In the genomic region with DNA sequence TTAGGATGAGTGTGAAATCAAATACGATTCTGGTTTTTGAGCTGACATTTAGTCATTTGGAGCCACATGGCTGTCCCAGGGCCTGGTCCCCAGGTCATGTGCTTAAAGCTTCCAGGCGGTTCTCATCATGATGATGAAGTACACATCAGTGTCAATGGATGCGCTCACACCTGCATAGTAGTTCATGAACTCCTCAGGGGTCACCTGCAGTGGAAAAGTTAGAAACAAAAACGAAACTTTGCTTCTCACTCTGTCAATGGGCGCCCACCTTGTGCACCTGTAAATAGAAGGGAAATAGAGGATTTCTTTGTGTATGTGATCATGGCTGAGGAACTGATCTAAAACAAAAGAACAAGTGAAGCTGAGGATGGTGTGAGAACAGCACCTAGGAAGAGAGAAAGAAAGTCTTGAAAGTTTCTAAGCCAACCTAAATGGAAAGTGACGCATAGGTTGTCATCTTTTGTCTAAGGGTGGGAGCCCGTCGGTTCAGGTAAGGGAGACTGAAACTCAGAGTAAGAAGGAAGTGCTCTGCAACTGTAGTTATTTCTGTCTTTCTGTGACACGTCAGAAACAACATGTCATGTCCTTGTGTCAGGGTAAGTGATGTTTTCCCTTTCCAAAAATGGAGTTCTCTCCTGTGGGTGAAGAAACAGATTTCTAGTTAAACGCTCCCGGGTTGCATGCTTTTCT, we compare ENCODE assay signal across 13 cellular contexts. TPM values are rescaled to one million over a fixed set of nuclear protein-coding genes. Genes with fewer than 3 reads are reported as not detected.
DNase-seq lines count a peak whose midpoint lies in the region; ATAC-seq, FAIRE-seq and TF ChIP-seq lines count a peak whose summit lies in the region.
"Had no signal": no experiment of that assay in that cellular context is flagged by ENCODE, and none has a peak within 500 bp of the region (broad histone marks: within the 10 kb centered on the region; RNA-seq: fewer than 3 reads in every experiment).

No MANE protein-coding gene starts in this region.

- no peaks in the 10 kb centered on the region for H3K36me3 ChIP-seq in GM12878 (ENCODE audit: control insufficient read depth in 2 of 2, insufficient read depth in 2 of 2, low read length in 1 of 2)
- H3K36me3 ChIP-seq in SK-N-SH (replicated peaks in 1 of 2; ENCODE audit: control insufficient read depth in 1 of 2, insufficient read depth in 2 of 2, low read length in 1 of 2): no peaks in the 10 kb centered on the region
- H3K36me3 ChIP-seq: heart right ventricle had no signal

- RAD21 ChIA-PET in GM12878 (lab: Charles Lee; ENCODE audit: unreplicated experiment): interaction anchor here (1.0 to 3.1 kb wide), 6 partner anchors 19 to 71 kb away, joined by 3 to 16 read pairs (median 4); no protein-coding TSS in a partner anchor

- H3K27ac Mint-ChIP-seq in activated CD4-positive, alpha-beta T cell treated with anti-CD3 and anti-CD28 coated beads for 36 hours: peak overlapping the region; percentile 91

- H3K27me3 ChIP-seq in GM12878 (replicated peaks in 1 of 2; ENCODE audit: control insufficient read depth in 2 of 2, insufficient read depth in 2 of 2, low read length in 1 of 2): no peaks in the 10 kb centered on the region
- H3K27me3 ChIP-seq in SK-N-SH (ENCODE audit: insufficient read depth): no peaks in the 10 kb centered on the region
- H3K27me3 ChIP-seq: heart right ventricle had no signal

- H3K27ac ChIP-seq in GM12878 (ENCODE audit: control insufficient read depth, insufficient read depth): peak overlapping the region; percentile 66
- H3K27ac ChIP-seq in SK-N-SH (ENCODE audit: low read depth in 2 of 2, low read length in 1 of 2): no peak overlapping the region
- H3K27ac ChIP-seq: A549, heart right ventricle had no signal

- H3K4me3 ChIP-seq in GM12878 (no peak overlapping the region), SK-N-SH (ENCODE audit: low read depth in 2 of 2, low read length in 1 of 2) (no peak overlapping the region)
- H3K4me3 ChIP-seq: A549, heart right ventricle had no signal

- 19% methylated on average over 11 of the region's 11 CpGs for WGBS in GM12878 (ENCODE audit: insufficient coverage, insufficient replicate concordance, low lambda C conversion rate, missing lambda C conversion rate)
- 60% methylated on average over 11 of the region's 11 CpGs for WGBS in SK-N-SH (ENCODE audit: low lambda C conversion rate)

- H2AFZ ChIP-seq in GM12878 (ENCODE audit: control insufficient read depth, low read depth, low read length): no peak overlapping the region; the same call in 1 of the 2 replicates
- H2AFZ ChIP-seq in SK-N-SH (ENCODE audit: low read depth): no peak overlapping the region

- FAIRE-seq in GM12878 (lab: Jason Lieb, UNC): peak; percentile 31
- FAIRE-seq: A549 had no signal

- no peaks in the 10 kb centered on the region for H3F3A ChIP-seq in SK-N-SH (replicated peaks; ENCODE audit: insufficient read depth)

- no peaks in the 10 kb centered on the region for H3K79me2 ChIP-seq in GM12878 (ENCODE audit: control insufficient read depth, insufficient read depth, low read length)
- no peaks in the 10 kb centered on the region for H3K79me2 ChIP-seq in SK-N-SH (ENCODE audit: insufficient read depth)

- BruUV-seq in GM12878 (replicated peaks; lab: Mats Ljungman, UMichigan): no TSS peak

- peak; percentile 76 for ATAC-seq in activated CD4-positive, alpha-beta T cell treated with anti-CD3 and anti-CD28 coated beads for 36 hours
- ATAC-seq in GM21381 (IDR thresholded peaks at IDR 0.05; ENCODE audit: unreplicated experiment): peak; percentile 69
- peak; percentile 67 for ATAC-seq in HG03342 (IDR thresholded peaks at IDR 0.05; ENCODE audit: unreplicated experiment)
- peak; percentile 71 for ATAC-seq in GM12878
- ATAC-seq in omental fat pad (ENCODE audit: low FRiP score): no peak
- ATAC-seq: A549, heart right ventricle had no signal

- in situ Hi-C loops in GM12878 (cut with MboI): no loop called here

- intact Hi-C loops in activated CD4-positive, alpha-beta T cell treated with anti-CD3 and anti-CD28 coated beads for 36 hours (cut with DNase I, micrococcal nuclease): loop anchor here (1.0 to 2.0 kb wide), 11 partner anchors 15 to 168 kb away; no protein-coding TSS in a partner anchor
- intact Hi-C loops in GM12878 (cut with micrococcal nuclease; ENCODE audit: unreplicated experiment): no loop called here

- TF ChIP-seq EP300 in GM12878 (IDR thresholded peaks at IDR 0.05; ENCODE audit: borderline replicate concordance in 1 of 2, control insufficient read depth in 1 of 2, low read depth in 2 of 2, low read length in 2 of 2): peak; percentile 55 to 79; a peak in 2 of 4 replicates
- TF ChIP-seq EP300 in SK-N-SH (IDR thresholded peaks at IDR 0.05; ENCODE audit: borderline replicate concordance in 1 of 2, low read depth in 1 of 2, low read length in 1 of 2): no peak

- POLR2A ChIA-PET in activated CD4-positive, alpha-beta T cell treated with anti-CD3 and anti-CD28 coated beads for 36 hours (lab: Charles Lee): interaction anchor here (0.9 to 1.8 kb wide), 8 partner anchors 20 to 83 kb away, joined by 3 to 5 read pairs (median 4); partner anchors contain the start of gene IL7R
- POLR2A ChIA-PET in GM12878 (lab: Charles Lee): interaction anchor here (0.8 to 1.6 kb wide), 4 partner anchors 22 to 48 kb away, joined by 3 to 6 read pairs (median 4); partner anchors contain the start of gene IL7R
- POLR2A ChIA-PET in SK-N-SH (lab: Yijun Ruan, JAX): no interaction called here
- POLR2A ChIA-PET in HEK293T (lab: Yijun Ruan, JAX): no interaction called here

- H3K9me3 Mint-ChIP-seq in activated CD4-positive, alpha-beta T cell treated with anti-CD3 and anti-CD28 coated beads for 36 hours (ENCODE audit: low read depth): peaks cover 1% of the 10 kb centered on the region

- SMC1A ChIA-PET in GM12878 (lab: Charles Lee; ENCODE audit: uncharacterized antibody, unreplicated experiment): interaction anchor here (1.2 to 13.7 kb wide), 5 partner anchors 11 to 47 kb away, joined by 5 to 238 read pairs (median 9); partner anchors contain the start of gene IL7R

- no peak for TF ChIP-seq POLR2A in GM12878 (IDR thresholded peaks at IDR 0.05; ENCODE audit: low read depth, low read length)

- H3K36me3 Mint-ChIP-seq in activated CD4-positive, alpha-beta T cell treated with anti-CD3 and anti-CD28 coated beads for 36 hours (ENCODE audit: low read depth): peaks cover 8% of the 10 kb centered on the region

- H3K4me2 ChIP-seq in GM12878 (ENCODE audit: control insufficient read depth, insufficient read depth) (peak overlapping the region; percentile 23; the same call in 1 of the 2 replicates), SK-N-SH (no peak overlapping the region)
- H3K4me2 ChIP-seq: A549 had no signal

- no peaks in the 10 kb centered on the region for H4K20me1 ChIP-seq in GM12878 (ENCODE audit: control insufficient read depth, insufficient read depth)
- no peaks in the 10 kb centered on the region for H4K20me1 ChIP-seq in SK-N-SH (ENCODE audit: insufficient read depth)

- no peaks in the 10 kb centered on the region for H3K9me2 ChIP-seq in SK-N-SH

- H3K4me3 Mint-ChIP-seq in activated CD4-positive, alpha-beta T cell treated with anti-CD3 and anti-CD28 coated beads for 36 hours: peak overlapping the region; percentile 23

- no peak overlapping the region for H3K9ac ChIP-seq in GM12878 (ENCODE audit: control insufficient read depth, insufficient read depth, low read length)
- H3K9ac ChIP-seq in SK-N-SH: no peak overlapping the region

- H3K4me1 Mint-ChIP-seq in activated CD4-positive, alpha-beta T cell treated with anti-CD3 and anti-CD28 coated beads for 36 hours: peaks cover 84% of the 10 kb centered on the region

- CTCF ChIA-PET in activated CD4-positive, alpha-beta T cell treated with anti-CD3 and anti-CD28 coated beads for 36 hours (lab: Charles Lee): interaction anchor here (0.6 to 2.7 kb wide), 13 partner anchors 11 to 253 kb away, joined by 3 to 15 read pairs (median 4); no protein-coding TSS in a partner anchor
- CTCF ChIA-PET in GM12878 (lab: Yijun Ruan, JAX): interaction anchor here (0.7 to 2.6 kb wide), 9 partner anchors 11 to 692 kb away, joined by 3 to 13 read pairs (median 3); no protein-coding TSS in a partner anchor
- CTCF ChIA-PET in SK-N-SH (lab: Yijun Ruan, JAX): no interaction called here
- CTCF ChIA-PET in HEK293T (lab: Yijun Ruan, JAX): no interaction called here

- H3K4me1 ChIP-seq in GM12878 (ENCODE audit: control insufficient read depth, insufficient read depth, low read length) (peaks cover 43% of the 10 kb centered on the region), SK-N-SH (ENCODE audit: control insufficient read depth in 1 of 2, insufficient read depth in 2 of 2, low read depth in 1 of 2, low read length in 1 of 2) (peaks cover 0 to 3% of the 10 kb centered on the region in 2 experiments; a peak in 2 of 4 replicates)
- H3K4me1 ChIP-seq: A549, heart right ventricle had no signal

- TF ChIP-seq CTCF in GM12878 (IDR thresholded peaks at IDR 0.05 in 2 of 3, conservative IDR thresholded peaks at IDR 0.05 in 1 of 3; ENCODE audit: control insufficient read depth in 2 of 3, extremely low read depth in 1 of 3, insufficient read depth in 1 of 3, low read depth in 3 of 3, low read length in 3 of 3) (no peak), SK-N-SH (IDR thresholded peaks at IDR 0.05) (no peak), omental fat pad (IDR thresholded peaks at IDR 0.05) (no peak)

- peak; percentile 69 for DNase-seq in activated CD4-positive, alpha-beta T cell treated with anti-CD3 and anti-CD28 coated beads for 36 hours
- DNase-seq in activated CD4-positive, alpha-beta T cell treated with anti-CD3 and anti-CD28 coated beads, Interleukin-2, amount 50 U/mL, for 1 hour: no peak
- peak; percentile 55 for DNase-seq in GM12878 (ENCODE audit: low read depth, low spot score)
- DNase-seq in SK-N-SH: no peak
- DNase-seq in HEK293T (ENCODE audit: extremely low spot score): no peak
- no peak for DNase-seq in omental fat pad (ENCODE audit: low spot score)
- DNase-seq: heart right ventricle, NCI-H1436 treated with DMSO at 0.1 percent for 48 hours, Right ventricle myocardium superior, trophoblast cell had no signal

- no peak for TF ChIP-seq RAD21 in GM12878 (IDR thresholded peaks at IDR 0.05; ENCODE audit: insufficient read depth, low read depth, low read length)
- TF ChIP-seq RAD21 in SK-N-SH (IDR thresholded peaks at IDR 0.05; ENCODE audit: low read length): no peak

- H3K9me3 ChIP-seq in GM12878 (replicated peaks; ENCODE audit: control insufficient read depth, insufficient read depth, low read length) (no peaks in the 10 kb centered on the region), SK-N-SH (no peaks in the 10 kb centered on the region)
- H3K9me3 ChIP-seq: A549 had no signal

- H3K27me3 Mint-ChIP-seq in activated CD4-positive, alpha-beta T cell treated with anti-CD3 and anti-CD28 coated beads for 36 hours: no peaks in the 10 kb centered on the region

RNA-seq across cellular contexts. Expression of gene CAPSL, which starts 33.8 kb away (rescaled TPM):
- 1 to 10 TPM; 1.0 to 1.7 TPM for total RNA-seq in activated CD4-positive, alpha-beta T cell treated with anti-CD3 and anti-CD28 coated beads for 36 hours
- not detected in 2 replicates for total RNA-seq in GM12878 (2013; cell fraction: nucleolus; rRNA removed)
- total RNA-seq in GM12878 (2014; rRNA removed): 0.11 TPM in 1 of 2 replicates, not detected in the other
- total RNA-seq in GM12878 (2014; rRNA removed; fragmentation: Illumina TruSeq; extraction: Trizol): 0.18 TPM in 1 of 2 replicates, not detected in the other
- not detected in 2 replicates for total RNA-seq in GM12878 (2021)
- polyA plus RNA-seq in GM12878 (2011; ENCODE audit: low read depth): not detected
- 0.57 and 0.69 TPM in 2 replicates for polyA plus RNA-seq in GM12878 (2011; rRNA removed)
- polyA plus RNA-seq in GM12878 (2011; cell fraction: cytosol; rRNA removed): 0.07 and 0.17 TPM in 2 replicates
- polyA plus RNA-seq in GM12878 (2011; cell fraction: nucleus; rRNA removed): 0.16 and 0.34 TPM in 2 replicates
- not detected in 2 replicates for polyA plus RNA-seq in GM12878 (2012)
- polyA plus RNA-seq in GM12878 (2014; fragmentation: Illumina TruSeq; extraction: Trizol): not detected in 2 replicates
- polyA plus RNA-seq in GM12878 (2014; fragmentation: Nextera tagmentation; extraction: Ambion mirVana): under 1 TPM in 1 of 2 experiments, not detected in 1; 0.20 TPM
- polyA plus RNA-seq in GM12878 (2014; rRNA removed): 0.14 TPM in 1 of 2 replicates, not detected in the other
- polyA plus RNA-seq in GM12878 (2016; fragmentation: Nextera tagmentation; extraction: Ambion mirVana): under 1 TPM in 1 of 2 experiments, not detected in 1; 0.19 TPM
- polyA minus RNA-seq in GM12878 (2011; rRNA and poly(A)+ RNA removed): not detected in 2 replicates
- not detected in 2 replicates for polyA minus RNA-seq in GM12878 (2011; cell fraction: cytosol; rRNA and poly(A)+ RNA removed)
- 0.60 TPM in 1 of 2 replicates, not detected in the other for polyA minus RNA-seq in GM12878 (2011; cell fraction: nucleus; rRNA and poly(A)+ RNA removed)
- 0.23 and 0.31 TPM in 2 replicates for polyA plus RNA-seq in SK-N-SH (2012; rRNA removed)
- polyA plus RNA-seq in SK-N-SH (2012; cell fraction: cytosol; rRNA removed): 0.50 and 0.57 TPM in 2 replicates
- polyA plus RNA-seq in SK-N-SH (2012; cell fraction: nucleus; rRNA removed): 0.13 and 0.23 TPM in 2 replicates
- not detected for total RNA-seq in omental fat pad
- total RNA-seq: heart right ventricle, Right ventricle myocardium superior had no signal
- polyA plus RNA-seq: A549, heart right ventricle had no signal

RNA-seq across cellular contexts. Expression of gene IL7R, which starts 47.9 kb away (rescaled TPM):
- total RNA-seq in activated CD4-positive, alpha-beta T cell treated with anti-CD3 and anti-CD28 coated beads for 36 hours: 100 to 1,000 TPM; 236 to 246 TPM
- 67.0 and 73.7 TPM in 2 replicates for total RNA-seq in GM12878 (2013; cell fraction: nucleolus; rRNA removed)
- total RNA-seq in GM12878 (2014; rRNA removed) (0.73 and 1.7 TPM in 2 replicates), GM12878 (2014; rRNA removed; fragmentation: Illumina TruSeq; extraction: Trizol) (0.51 and 0.98 TPM in 2 replicates), GM12878 (2021) (1.3 and 1.5 TPM in 2 replicates), omental fat pad (10 to 100 TPM; 13.4 to 45.8 (median 23.7) TPM)
- polyA plus RNA-seq in GM12878 (2011; ENCODE audit: low read depth): 0.28 TPM
- polyA plus RNA-seq in GM12878 (2011; rRNA removed) (21.1 and 27.2 TPM in 2 replicates), GM12878 (2014; fragmentation: Illumina TruSeq; extraction: Trizol) (1.3 and 2.1 TPM in 2 replicates), GM12878 (2014; fragmentation: Nextera tagmentation; extraction: Ambion mirVana) (under 1 TPM; 0.52 to 0.97 TPM), GM12878 (2014; rRNA removed) (0.40 and 0.63 TPM in 2 replicates), GM12878 (2016; fragmentation: Nextera tagmentation; extraction: Ambion mirVana) (under 1 TPM; 0.62 to 0.63 TPM), SK-N-SH (2012; rRNA removed) (3.0 and 4.5 TPM in 2 replicates)
- polyA plus RNA-seq in GM12878 (2011; cell fraction: cytosol; rRNA removed): 20.7 and 30.0 TPM in 2 replicates
- polyA plus RNA-seq in GM12878 (2011; cell fraction: nucleus; rRNA removed): 28.1 and 34.5 TPM in 2 replicates
- polyA plus RNA-seq in GM12878 (2012): 0.61 and 1.1 TPM in 2 replicates
- 49.3 and 52.3 TPM in 2 replicates for polyA minus RNA-seq in GM12878 (2011; rRNA and poly(A)+ RNA removed)
- polyA minus RNA-seq in GM12878 (2011; cell fraction: cytosol; rRNA and poly(A)+ RNA removed): 11.5 and 11.7 TPM in 2 replicates
- polyA minus RNA-seq in GM12878 (2011; cell fraction: nucleus; rRNA and poly(A)+ RNA removed): 18.3 and 26.8 TPM in 2 replicates
- polyA plus RNA-seq in SK-N-SH (2012; cell fraction: cytosol; rRNA removed): 3.8 and 3.9 TPM in 2 replicates
- 3.3 and 4.0 TPM in 2 replicates for polyA plus RNA-seq in SK-N-SH (2012; cell fraction: nucleus; rRNA removed)

Comparison
In these comparisons a context has a peak if more than half of its experiments do, and no peak if none do; other contexts are left out.
1. DNase-seq: peak in activated CD4-positive, alpha-beta T cell treated with anti-CD3 and anti-CD28 coated beads for 36 hours (single experiment) and GM12878 (single experiment); none in activated CD4-positive, alpha-beta T cell treated with anti-CD3 and anti-CD28 coated beads, Interleukin-2, amount 50 U/mL, for 1 hour (single experiment), SK-N-SH (single experiment), HEK293T (single experiment) and omental fat pad (single experiment).
2. CTCF ChIA-PET loops: an anchor here in activated CD4-positive, alpha-beta T cell treated with anti-CD3 and anti-CD28 coated beads for 36 hours (0.6 to 2.7 kb wide) and GM12878 (0.7 to 2.6 kb wide); none called in SK-N-SH and HEK293T.
3. POLR2A ChIA-PET loops: an anchor here in activated CD4-positive, alpha-beta T cell treated with anti-CD3 and anti-CD28 coated beads for 36 hours (0.9 to 1.8 kb wide) and GM12878 (0.8 to 1.6 kb wide); none called in SK-N-SH and HEK293T.